Comparison of ENCODE assay signal across 25 cellular contexts in genomic region chr6:167726043-167726442, GRCh38.
"Had no signal": no experiment of that assay in that cellular context is flagged by ENCODE, and none has a peak within 500 bp of the region (broad histone marks: within the 10 kb centered on the region; RNA-seq: fewer than 3 reads in every experiment).

No MANE protein-coding gene starts in this region.

- H3K4me1 Mint-ChIP-seq: neural crest cell; stimulated activated naive B cell treated with anti-CD40 and anti-IgM and Interleukin-4, amounts not matched to agents 10 μg/mL and 1 μg/mL and 100 μg/mL, for 72 hours had no signal

- H3K27ac Mint-ChIP-seq: naive thymus-derived CD8-positive, alpha-beta T cell; stimulated activated naive B cell treated with anti-CD40 and anti-IgM and Interleukin-4, amounts not matched to agents 10 μg/mL and 1 μg/mL and 100 μg/mL, for 72 hours; stimulated activated naive CD8-positive, alpha-beta T cell treated with anti-CD3 and anti-CD28 coated beads, Interleukin-15, Interleukin-2, amounts not matched to agents 100 ng/mL and 50 ng/mL, for 24 hours had no signal

- DNase-seq: cerebellar nuclear complex; cortex of kidney; effector CD4-positive, alpha-beta T cell; foreskin fibroblast; gastrocnemius medialis; kidney; left lung; lower lobe of right lung; naive thymus-derived CD8-positive, alpha-beta T cell; nucleus accumbens; ovary; psoas muscle; right cardiac atrium; stimulated activated CD4-positive, alpha-beta T cell treated with anti-CD3 and anti-CD28 coated beads, Interleukin-15, amount 100 ng/mL, for 24 hours; stimulated activated CD4-positive, alpha-beta T cell treated with anti-CD3 and anti-CD28 coated beads, Interleukin-2, amount 100 ng/mL, for 48 hours; stimulated activated naive B cell treated with anti-CD40 and anti-IgM and Interleukin-4, amounts not matched to agents 10 μg/mL and 1 μg/mL and 100 μg/mL, for 72 hours; upper lobe of right lung; uterus had no signal

- H3K27ac ChIP-seq: epithelial cell of prostate, gastrocnemius medialis, left lung, lower lobe of right lung, ovary, psoas muscle, skin epidermis, thoracic aorta, tibial nerve, upper lobe of right lung, uterus had no signal

- H3K36me3 ChIP-seq: gastrocnemius medialis, left lung, lower lobe of right lung, ovary, thoracic aorta, tibial nerve, upper lobe of right lung, uterus had no signal

- H3K27me3 ChIP-seq: gastrocnemius medialis, left lung, ovary, tibial nerve, upper lobe of right lung, uterus had no signal

- H3K9me3 ChIP-seq: gastrocnemius medialis, ovary, psoas muscle, upper lobe of right lung, uterus had no signal

- H3K4me3 ChIP-seq: gastrocnemius medialis, left lung, lower lobe of right lung, ovary, psoas muscle, skin epidermis, thoracic aorta, tibial nerve, upper lobe of right lung, uterus had no signal

- H3K4me3 Mint-ChIP-seq: naive thymus-derived CD8-positive, alpha-beta T cell; neural crest cell; stimulated activated naive B cell treated with anti-CD40 and anti-IgM and Interleukin-4, amounts not matched to agents 10 μg/mL and 1 μg/mL and 100 μg/mL, for 72 hours; stimulated activated naive CD8-positive, alpha-beta T cell treated with anti-CD3 and anti-CD28 coated beads, Interleukin-15, Interleukin-2, amounts not matched to agents 100 ng/mL and 50 ng/mL, for 24 hours had no signal

- H3K4me1 ChIP-seq: gastrocnemius medialis, left lung, lower lobe of right lung, psoas muscle, upper lobe of right lung, uterus had no signal

- ATAC-seq: esophagus mucosa; gastrocnemius medialis; left lung; lower lobe of right lung; naive thymus-derived CD8-positive, alpha-beta T cell; psoas muscle; right cardiac atrium; stimulated activated naive B cell treated with anti-CD40 and anti-IgM and Interleukin-4, amounts not matched to agents 10 μg/mL and 1 μg/mL and 100 μg/mL, for 72 hours; upper lobe of right lung had no signal

- H3K36me3 Mint-ChIP-seq: stimulated activated naive B cell treated with anti-CD40 and anti-IgM and Interleukin-4, amounts not matched to agents 10 μg/mL and 1 μg/mL and 100 μg/mL, for 72 hours had no signal

- H3K9me3 Mint-ChIP-seq: neural crest cell; stimulated activated naive CD8-positive, alpha-beta T cell treated with anti-CD3 and anti-CD28 coated beads, Interleukin-15, Interleukin-2, amounts not matched to agents 100 ng/mL and 50 ng/mL, for 24 hours had no signal
